In the genomic region with DNA sequence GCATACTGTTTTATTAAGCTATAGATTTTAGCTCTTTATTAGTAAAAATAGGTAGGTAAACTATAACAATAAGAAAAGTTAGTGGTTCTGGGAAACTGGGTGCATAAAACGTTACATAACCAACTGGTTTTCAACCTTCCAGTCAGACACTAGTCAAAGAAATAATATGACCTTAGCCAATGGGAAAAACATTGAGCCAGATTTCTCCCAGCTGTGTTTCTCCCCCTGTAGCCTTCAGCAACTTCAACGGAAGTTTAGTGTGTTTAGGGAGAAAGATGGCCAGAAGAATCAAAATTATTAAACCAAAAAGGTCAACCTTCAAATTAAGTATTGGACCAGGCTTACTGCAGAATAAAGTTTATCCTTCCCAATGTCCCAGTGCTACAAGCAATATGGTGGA, we compare ENCODE assay signal across 31 cellular contexts.
A peak's percentile ranks its signal among the peaks of the same experiment; 100 is the strongest.
DNase-seq lines count a peak whose midpoint lies in the region; ATAC-seq and TF ChIP-seq lines count a peak whose summit lies in the region.
"Had no signal": no experiment of that assay in that cellular context is flagged by ENCODE, and none has a peak within 500 bp of the region (broad histone marks: within the 10 kb centered on the region; RNA-seq: fewer than 3 reads in every experiment).

No MANE protein-coding gene starts in this region.

- TF ChIP-seq CTCF in heart right ventricle (IDR thresholded peaks at IDR 0.05) (no peak), left ventricle myocardium inferior (IDR thresholded peaks at IDR 0.05; ENCODE audit: borderline replicate concordance) (no peak), right atrium auricular region (IDR thresholded peaks at IDR 0.05) (no peak)

- H3K27me3 ChIP-seq in heart right ventricle = no peaks in the 10 kb centered on the region
- H3K27me3 ChIP-seq in left ventricle myocardium inferior (ENCODE audit: low read depth) = no peaks in the 10 kb centered on the region
- no peaks in the 10 kb centered on the region for H3K27me3 ChIP-seq in right atrium auricular region
- H3K27me3 ChIP-seq: BE2C; BLaER1; BLaER1 treated with 17β-estradiol and CSF1 and Interleukin-3, amounts not matched to agents 10 nM and 100 nM had no signal

- WGBS in heart right ventricle, 2 donors = 74 to 84% methylated on average over 2 of the region's 2 CpGs

- intact Hi-C loops in heart right ventricle (cut with DNase I) (loop anchor here in 2 of 10 donors (5.0 kb wide), 2 partner anchors 113 to 182 kb away; no protein-coding TSS in a partner anchor), Right ventricle myocardium superior (cut with DNase I) (no loop called here), left ventricle myocardium inferior (cut with micrococcal nuclease) (no loop called here), cardiac septum (cut with DNase I) (no loop called here), left ventricle myocardium superior (cut with micrococcal nuclease) (no loop called here)

- peak in 5 of 8 donors; percentile 19 to 61 (median 48) for ATAC-seq in heart right ventricle
- no peak for ATAC-seq in Right ventricle myocardium superior (ENCODE audit: poor library complexity)
- peak; percentile 36 for ATAC-seq in left ventricle myocardium superior
- ATAC-seq: A549; CD8-positive, alpha-beta T cell had no signal

- peak overlapping the region in 6 of 10 donors; percentile 22 to 68 (median 50) for H3K27ac ChIP-seq in heart right ventricle
- peak overlapping the region; percentile 47 for H3K27ac ChIP-seq in left ventricle myocardium inferior (replicated peaks)
- no peak overlapping the region for H3K27ac ChIP-seq in right atrium auricular region
- H3K27ac ChIP-seq: 22Rv1; A549; BLaER1; BLaER1 treated with 17β-estradiol and CSF1 and Interleukin-3, amounts not matched to agents 10 nM and 100 nM; C4-2B had no signal

- H3K9me3 ChIP-seq in heart right ventricle (no peaks in the 10 kb centered on the region), left ventricle myocardium inferior (replicated peaks) (no peaks in the 10 kb centered on the region), right atrium auricular region (no peaks in the 10 kb centered on the region)
- H3K9me3 ChIP-seq: A549; BE2C; BLaER1; BLaER1 treated with 17β-estradiol and CSF1 and Interleukin-3, amounts not matched to agents 10 nM and 100 nM; Caco-2 had no signal

- H3K4me1 ChIP-seq in heart right ventricle (peaks cover 0 to 23% (median 0%) of the 10 kb centered on the region in 9 donors), left ventricle myocardium inferior (no peaks in the 10 kb centered on the region), right atrium auricular region (peaks cover 0 to 7% of the 10 kb centered on the region in 2 donors)
- H3K4me1 ChIP-seq: A549, BE2C, Caco-2 had no signal

- H3K36me3 ChIP-seq in heart right ventricle (no peaks in the 10 kb centered on the region), left ventricle myocardium inferior (no peaks in the 10 kb centered on the region), right atrium auricular region (no peaks in the 10 kb centered on the region)
- H3K36me3 ChIP-seq: BE2C; BLaER1; BLaER1 treated with 17β-estradiol and CSF1 and Interleukin-3, amounts not matched to agents 10 nM and 100 nM had no signal

- no peak for DNase-seq in heart right ventricle
- no peak for DNase-seq in Right ventricle myocardium superior
- no peak for DNase-seq in left ventricle myocardium inferior
- no peak for DNase-seq in cardiac septum (ENCODE audit: low spot score)
- no peak for DNase-seq in left ventricle myocardium superior
- DNase-seq in right atrium auricular region (ENCODE audit: low spot score) = no peak
- DNase-seq: 8988T; ACHN; AML-193; BE2C; C1 segment of cervical spinal cord; Caco-2; Calu3; CD4-positive, alpha-beta memory T cell; CD4-positive, alpha-beta T cell; CD4-positive, CD25-positive, alpha-beta regulatory T cell; CD8-positive, alpha-beta memory T cell; CD8-positive, alpha-beta T cell; COR-L47; DMS 273 treated with DMSO at 0.1 percent for 48 hours; DMS153; DMS53; DMS79; DMS79 treated with DMSO at 0.1 percent for 48 hours; DND-41; EL had no signal

- H3K4me3 ChIP-seq in heart right ventricle = no peak overlapping the region
- H3K4me3 ChIP-seq in left ventricle myocardium inferior = no peak overlapping the region
- no peak overlapping the region for H3K4me3 ChIP-seq in right atrium auricular region
- H3K4me3 ChIP-seq: A549; BLaER1; BLaER1 treated with 17β-estradiol and CSF1 and Interleukin-3, amounts not matched to agents 10 nM and 100 nM had no signal

Comparison
In these comparisons a context has a peak if more than half of its experiments do, and no peak if none do; other contexts are left out.
1. H3K27ac ChIP-seq: peak in heart right ventricle (6 of 10) and left ventricle myocardium inferior (single experiment); none in right atrium auricular region (0 of 2).